1 cellular context compared by ENCODE assay signal in the genomic region with DNA sequence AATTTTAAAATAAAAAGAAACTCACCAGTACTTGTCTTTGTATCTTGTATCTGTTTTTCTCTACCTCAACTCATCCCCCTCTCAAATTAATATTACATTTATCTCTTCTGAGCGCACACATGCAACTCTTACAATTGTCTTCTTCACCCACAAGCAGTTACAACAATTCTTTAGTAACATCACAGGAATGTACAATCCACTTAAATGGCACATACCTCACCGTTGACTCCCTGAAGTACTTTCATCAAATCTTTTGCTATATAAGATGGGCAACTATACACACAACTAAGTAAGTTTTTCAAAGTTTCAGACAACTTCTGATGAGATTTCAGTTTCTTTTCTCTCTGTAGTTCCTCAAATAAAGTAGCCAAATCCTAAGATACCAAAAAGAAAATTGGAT.
TF ChIP-seq lines count a peak whose summit lies in the region.

No MANE protein-coding gene starts in this region.

TF ChIP-seq in GM12878, 131 proteins besides CTCF, POLR2A, EP300 and RAD21:
- TF ChIP-seq NFXL1 (IDR thresholded peaks at IDR 0.05; ENCODE audit: borderline replicate concordance) (no peak), FOS (IDR thresholded peaks at IDR 0.05; ENCODE audit: borderline replicate concordance, extremely low read depth, insufficient read length) (no peak), HDAC2 (IDR thresholded peaks at IDR 0.05) (no peak), CBFB (IDR thresholded peaks at IDR 0.05; ENCODE audit: low read depth) (no peak), NFIC (IDR thresholded peaks at IDR 0.05; ENCODE audit: low read depth, low read length) (no peak), ZSCAN29 (IDR thresholded peaks at IDR 0.05) (no peak), HCFC1 (IDR thresholded peaks at IDR 0.05; ENCODE audit: low read length) (no peak), WRNIP1 (IDR thresholded peaks at IDR 0.05; ENCODE audit: borderline replicate concordance, low read depth, low read length) (no peak), MEF2A (IDR thresholded peaks at IDR 0.05; ENCODE audit: insufficient read depth, low read depth, low read length) (no peak), LARP7 (IDR thresholded peaks at IDR 0.05) (no peak)
- TF ChIP-seq, protein P1, sequence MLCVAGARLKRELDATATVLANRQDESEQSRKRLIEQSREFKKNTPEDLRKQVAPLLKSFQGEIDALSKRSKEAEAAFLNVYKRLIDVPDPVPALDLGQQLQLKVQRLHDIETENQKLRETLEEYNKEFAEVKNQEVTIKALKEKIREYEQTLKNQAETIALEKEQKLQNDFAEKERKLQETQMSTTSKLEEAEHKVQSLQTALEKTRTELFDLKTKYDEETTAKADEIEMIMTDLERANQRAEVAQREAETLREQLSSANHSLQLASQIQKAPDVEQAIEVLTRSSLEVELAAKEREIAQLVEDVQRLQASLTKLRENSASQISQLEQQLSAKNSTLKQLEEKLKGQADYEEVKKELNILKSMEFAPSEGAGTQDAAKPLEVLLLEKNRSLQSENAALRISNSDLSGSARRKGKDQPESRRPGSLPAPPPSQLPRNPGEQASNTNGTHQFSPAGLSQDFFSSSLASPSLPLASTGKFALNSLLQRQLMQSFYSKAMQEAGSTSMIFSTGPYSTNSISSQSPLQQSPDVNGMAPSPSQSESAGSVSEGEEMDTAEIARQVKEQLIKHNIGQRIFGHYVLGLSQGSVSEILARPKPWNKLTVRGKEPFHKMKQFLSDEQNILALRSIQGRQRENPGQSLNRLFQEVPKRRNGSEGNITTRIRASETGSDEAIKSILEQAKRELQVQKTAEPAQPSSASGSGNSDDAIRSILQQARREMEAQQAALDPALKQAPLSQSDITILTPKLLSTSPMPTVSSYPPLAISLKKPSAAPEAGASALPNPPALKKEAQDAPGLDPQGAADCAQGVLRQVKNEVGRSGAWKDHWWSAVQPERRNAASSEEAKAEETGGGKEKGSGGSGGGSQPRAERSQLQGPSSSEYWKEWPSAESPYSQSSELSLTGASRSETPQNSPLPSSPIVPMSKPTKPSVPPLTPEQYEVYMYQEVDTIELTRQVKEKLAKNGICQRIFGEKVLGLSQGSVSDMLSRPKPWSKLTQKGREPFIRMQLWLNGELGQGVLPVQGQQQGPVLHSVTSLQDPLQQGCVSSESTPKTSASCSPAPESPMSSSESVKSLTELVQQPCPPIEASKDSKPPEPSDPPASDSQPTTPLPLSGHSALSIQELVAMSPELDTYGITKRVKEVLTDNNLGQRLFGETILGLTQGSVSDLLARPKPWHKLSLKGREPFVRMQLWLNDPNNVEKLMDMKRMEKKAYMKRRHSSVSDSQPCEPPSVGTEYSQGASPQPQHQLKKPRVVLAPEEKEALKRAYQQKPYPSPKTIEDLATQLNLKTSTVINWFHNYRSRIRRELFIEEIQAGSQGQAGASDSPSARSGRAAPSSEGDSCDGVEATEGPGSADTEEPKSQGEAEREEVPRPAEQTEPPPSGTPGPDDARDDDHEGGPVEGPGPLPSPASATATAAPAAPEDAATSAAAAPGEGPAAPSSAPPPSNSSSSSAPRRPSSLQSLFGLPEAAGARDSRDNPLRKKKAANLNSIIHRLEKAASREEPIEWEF (IDR thresholded peaks at IDR 0.05; ENCODE audit: insufficient replicate concordance, low read depth, low read length), result no peak
- TF ChIP-seq, protein P2, sequence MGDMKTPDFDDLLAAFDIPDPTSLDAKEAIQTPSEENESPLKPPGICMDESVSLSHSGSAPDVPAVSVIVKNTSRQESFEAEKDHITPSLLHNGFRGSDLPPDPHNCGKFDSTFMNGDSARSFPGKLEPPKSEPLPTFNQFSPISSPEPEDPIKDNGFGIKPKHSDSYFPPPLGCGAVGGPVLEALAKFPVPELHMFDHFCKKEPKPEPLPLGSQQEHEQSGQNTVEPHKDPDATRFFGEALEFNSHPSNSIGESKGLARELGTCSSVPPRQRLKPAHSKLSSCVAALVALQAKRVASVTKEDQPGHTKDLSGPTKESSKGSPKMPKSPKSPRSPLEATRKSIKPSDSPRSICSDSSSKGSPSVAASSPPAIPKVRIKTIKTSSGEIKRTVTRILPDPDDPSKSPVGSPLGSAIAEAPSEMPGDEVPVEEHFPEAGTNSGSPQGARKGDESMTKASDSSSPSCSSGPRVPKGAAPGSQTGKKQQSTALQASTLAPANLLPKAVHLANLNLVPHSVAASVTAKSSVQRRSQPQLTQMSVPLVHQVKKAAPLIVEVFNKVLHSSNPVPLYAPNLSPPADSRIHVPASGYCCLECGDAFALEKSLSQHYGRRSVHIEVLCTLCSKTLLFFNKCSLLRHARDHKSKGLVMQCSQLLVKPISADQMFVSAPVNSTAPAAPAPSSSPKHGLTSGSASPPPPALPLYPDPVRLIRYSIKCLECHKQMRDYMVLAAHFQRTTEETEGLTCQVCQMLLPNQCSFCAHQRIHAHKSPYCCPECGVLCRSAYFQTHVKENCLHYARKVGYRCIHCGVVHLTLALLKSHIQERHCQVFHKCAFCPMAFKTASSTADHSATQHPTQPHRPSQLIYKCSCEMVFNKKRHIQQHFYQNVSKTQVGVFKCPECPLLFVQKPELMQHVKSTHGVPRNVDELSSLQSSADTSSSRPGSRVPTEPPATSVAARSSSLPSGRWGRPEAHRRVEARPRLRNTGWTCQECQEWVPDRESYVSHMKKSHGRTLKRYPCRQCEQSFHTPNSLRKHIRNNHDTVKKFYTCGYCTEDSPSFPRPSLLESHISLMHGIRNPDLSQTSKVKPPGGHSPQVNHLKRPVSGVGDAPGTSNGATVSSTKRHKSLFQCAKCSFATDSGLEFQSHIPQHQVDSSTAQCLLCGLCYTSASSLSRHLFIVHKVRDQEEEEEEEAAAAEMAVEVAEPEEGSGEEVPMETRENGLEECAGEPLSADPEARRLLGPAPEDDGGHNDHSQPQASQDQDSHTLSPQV (IDR thresholded peaks at IDR 0.05), result no peak
